8 cellular contexts compared by ENCODE assay signal in genomic region chr2:214069254-214069653, GRCh38.
DNase-seq lines count a peak whose midpoint lies in the region; ATAC-seq and TF ChIP-seq lines count a peak whose summit lies in the region.

No MANE protein-coding gene starts in this region.

- CTCF ChIA-PET in BJ (lab: Yijun Ruan, JAX) = interaction anchor here (0.7 kb wide), 1 partner anchor 260 kb away, joined by 3 read pairs; no protein-coding TSS in a partner anchor
- CTCF ChIA-PET in activated CD4-positive, alpha-beta memory T cell treated with anti-CD3 and anti-CD28 coated beads, Interleukin-2, amount 10 ng/mL, durations not matched to agents 7 days and 5 days (lab: Charles Lee) = no interaction called here

- H3K36me3 ChIP-seq in BJ (ENCODE audit: control insufficient read depth, insufficient read depth, low read length) (no peaks in the 10 kb centered on the region), thoracic aorta (no peaks in the 10 kb centered on the region)

- H3K4me3 Mint-ChIP-seq in activated CD4-positive, alpha-beta memory T cell treated with anti-CD3 and anti-CD28 coated beads, Interleukin-2, amount 10 ng/mL, durations not matched to agents 7 days and 5 days = no peak overlapping the region

- H3K27ac Mint-ChIP-seq in activated CD4-positive, alpha-beta memory T cell treated with anti-CD3 and anti-CD28 coated beads, Interleukin-2, amount 10 ng/mL, durations not matched to agents 7 days and 5 days = no peak overlapping the region

- POLR2A ChIA-PET in BJ (lab: Charles Lee) = interaction anchor here (0.6 to 0.7 kb wide), 2 partner anchors 20 to 52 kb away, joined by 3 to 4 read pairs; no protein-coding TSS in a partner anchor
- POLR2A ChIA-PET in activated CD4-positive, alpha-beta memory T cell treated with anti-CD3 and anti-CD28 coated beads, Interleukin-2, amount 10 ng/mL, durations not matched to agents 7 days and 5 days (lab: Charles Lee) = no interaction called here

- TF ChIP-seq CTCF in BJ (IDR thresholded peaks at IDR 0.05; ENCODE audit: insufficient read depth, low read depth, low read length) (no peak), fibroblast of the aortic adventitia (IDR thresholded peaks at IDR 0.05; ENCODE audit: insufficient read depth, low read length) (no peak), thoracic aorta (IDR thresholded peaks at IDR 0.05) (no peak)

- peak; percentile 65 for ATAC-seq in GM21786 (IDR thresholded peaks at IDR 0.05; ENCODE audit: unreplicated experiment)
- no peak for ATAC-seq in thoracic aorta (ENCODE audit: insufficient number of reproducible peaks, low FRiP score, low read depth)
- ATAC-seq in GM19467 (IDR thresholded peaks at IDR 0.05; ENCODE audit: unreplicated experiment) = no peak

- no peaks in the 10 kb centered on the region for H3K27me3 Mint-ChIP-seq in activated CD4-positive, alpha-beta memory T cell treated with anti-CD3 and anti-CD28 coated beads, Interleukin-2, amount 10 ng/mL, durations not matched to agents 7 days and 5 days

- H3K4me3 ChIP-seq in BJ (ENCODE audit: low read depth, low read length) (no peak overlapping the region), fibroblast of the aortic adventitia (ENCODE audit: low read depth, low read length) (peak overlapping the region; percentile 8), thoracic aorta (peak overlapping the region; percentile 29)

- H3K36me3 Mint-ChIP-seq in activated CD4-positive, alpha-beta memory T cell treated with anti-CD3 and anti-CD28 coated beads, Interleukin-2, amount 10 ng/mL, durations not matched to agents 7 days and 5 days (ENCODE audit: low read depth) = no peaks in the 10 kb centered on the region

- H3K27me3 ChIP-seq in BJ (ENCODE audit: control insufficient read depth, insufficient read depth, low read length) = no peaks in the 10 kb centered on the region
- H3K27me3 ChIP-seq in thoracic aorta (replicated peaks; ENCODE audit: insufficient read depth) = no peaks in the 10 kb centered on the region

- H3K4me1 ChIP-seq in thoracic aorta (ENCODE audit: control insufficient read depth in 1 of 2, low read depth in 2 of 2) = no peaks in the 10 kb centered on the region

- DNase-seq in BJ (ENCODE audit: low read depth) = peak; percentile 89
- peak; percentile 76 for DNase-seq in NCI-H69 (lab: John Stamatoyannopoulos, UW)
- DNase-seq in fibroblast of the aortic adventitia (ENCODE audit: low read depth) = peak; percentile 90
- DNase-seq in thoracic aorta (ENCODE audit: low spot score) = no peak
- DNase-seq in activated CD4-positive, alpha-beta memory T cell treated with anti-CD3 and anti-CD28 coated beads, Interleukin-2, amount 10 ng/mL, durations not matched to agents 7 days and 5 days = no peak
- DNase-seq in NCI-H1417 treated with DMSO at 0.1 percent for 48 hours (lab: John Stamatoyannopoulos, UW) = no peak

- H3K27ac ChIP-seq in thoracic aorta = no peak overlapping the region

- H3K9me3 Mint-ChIP-seq in activated CD4-positive, alpha-beta memory T cell treated with anti-CD3 and anti-CD28 coated beads, Interleukin-2, amount 10 ng/mL, durations not matched to agents 7 days and 5 days = no peaks in the 10 kb centered on the region

- H3K9me3 ChIP-seq in thoracic aorta = no peaks in the 10 kb centered on the region

- H3K4me1 Mint-ChIP-seq in activated CD4-positive, alpha-beta memory T cell treated with anti-CD3 and anti-CD28 coated beads, Interleukin-2, amount 10 ng/mL, durations not matched to agents 7 days and 5 days = no peaks in the 10 kb centered on the region

Comparison
In these comparisons a context has a peak if more than half of its experiments do, and no peak if none do; other contexts are left out.
1. DNase-seq: peak in BJ (single experiment), NCI-H69 (single experiment) and fibroblast of the aortic adventitia (single experiment); none in thoracic aorta (single experiment), activated CD4-positive, alpha-beta memory T cell treated with anti-CD3 and anti-CD28 coated beads, Interleukin-2, amount 10 ng/mL, durations not matched to agents 7 days and 5 days (single experiment) and NCI-H1417 treated with DMSO at 0.1 percent for 48 hours (single experiment).